Comparison of ENCODE assay signal across 1 cellular context in the genomic region with DNA sequence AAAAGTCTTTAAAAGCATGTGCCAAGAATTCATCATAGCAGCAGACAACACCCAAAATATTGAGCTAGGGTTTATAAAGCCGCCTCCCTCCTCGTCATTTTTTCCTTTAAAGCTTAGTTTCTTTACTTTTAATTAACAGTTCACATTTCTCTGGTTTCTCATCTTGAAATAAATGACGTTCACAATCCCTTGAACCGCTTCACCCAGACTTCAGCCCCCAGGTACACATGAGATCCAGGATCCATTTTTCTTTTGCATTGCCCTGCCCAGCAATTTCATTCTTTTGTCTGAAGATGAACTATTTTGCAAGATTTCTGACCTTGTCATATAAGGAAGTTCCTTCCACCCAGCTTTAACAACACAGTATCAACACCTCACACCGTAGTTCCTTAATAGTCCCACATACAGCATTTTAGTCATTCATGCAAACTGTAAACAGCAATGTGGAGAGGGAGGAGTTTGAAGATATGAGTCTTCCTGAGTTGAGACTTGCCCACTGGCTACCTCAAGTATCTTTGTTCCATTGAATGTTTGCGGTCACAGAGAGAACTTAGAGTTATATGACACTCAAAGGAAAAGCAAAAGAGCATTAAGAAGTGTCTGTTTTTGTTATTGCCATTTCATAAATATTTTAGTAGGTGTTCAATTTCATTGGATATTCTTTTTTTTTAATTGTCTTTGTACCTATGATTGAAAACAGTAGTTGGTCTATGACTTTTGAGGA.
A peak's percentile ranks its signal among the peaks of the same experiment; 100 is the strongest.
TF ChIP-seq lines count a peak whose summit lies in the region.

No MANE protein-coding gene starts in this region.

TF ChIP-seq in K562, 482 proteins besides CTCF, POLR2A, EP300 and RAD21 (continued from another document and continues in another):
- TF ChIP-seq TSC22D4 (tag; IDR thresholded peaks at IDR 0.05) (no peak), KDM4B (IDR thresholded peaks at IDR 0.05; ENCODE audit: borderline replicate concordance in 2 of 2, low read depth in 1 of 2) (no peak), E2F3 (CRISPR knock-in tag; IDR thresholded peaks at IDR 0.05) (no peak), ETV1 (tag; conservative IDR thresholded peaks at IDR 0.05; ENCODE audit: low read depth) (no peak), CC2D1A (IDR thresholded peaks at IDR 0.05) (no peak), PYGO2 (tag; IDR thresholded peaks at IDR 0.05) (no peak), GTF2A2 (tag; IDR thresholded peaks at IDR 0.05) (no peak), ZNF589 (CRISPR knock-in tag; IDR thresholded peaks at IDR 0.05; ENCODE audit: low read depth) (0 out of 2 replicates have a peak, but pooled peaks have one; percentile 66), FUS (optimal IDR thresholded peaks at IDR 0.05; ENCODE audit: low read depth, low read length) (no peak), NR2F6 (CRISPR knock-in tag; IDR thresholded peaks at IDR 0.05) (no peak), ZFP36 (IDR thresholded peaks at IDR 0.05; ENCODE audit: low read depth, low read length, partially characterized antibody) (peak; percentile 29), TEAD1 (CRISPR knock-in tag; IDR thresholded peaks at IDR 0.05) (peak in 1 of 2 experiments; percentile 86; a peak in 2 of 4 replicates), TRIM28 (IDR thresholded peaks at IDR 0.05) (0 out of 2 replicates have a peak, but pooled peaks have one; percentile 25), ZNF507 (tag; conservative IDR thresholded peaks at IDR 0.05) (no peak), YBX1 (IDR thresholded peaks at IDR 0.05) (no peak), GTF2F1 (IDR thresholded peaks at IDR 0.05; ENCODE audit: low read depth, low read length) (no peak), ZNF77 (CRISPR knock-in tag; IDR thresholded peaks at IDR 0.05) (no peak), NFIC (IDR thresholded peaks at IDR 0.05) (peak; percentile 30), XRCC3 (IDR thresholded peaks at IDR 0.05) (no peak), SREBF1 (IDR thresholded peaks at IDR 0.05; ENCODE audit: borderline replicate concordance, low read depth, low read length) (no peak), MCM7 (IDR thresholded peaks at IDR 0.05) (no peak), ZBTB8A (IDR thresholded peaks at IDR 0.05; ENCODE audit: partially characterized antibody) (no peak), FOXK1 (CRISPR knock-in tag; IDR thresholded peaks at IDR 0.05; ENCODE audit: borderline replicate concordance) (peak; percentile 93), ZNF699 (CRISPR knock-in tag; IDR thresholded peaks at IDR 0.05; ENCODE audit: insufficient replicate concordance) (no peak), ZNF324 (CRISPR knock-in tag; IDR thresholded peaks at IDR 0.05) (no peak), PCBP1 (IDR thresholded peaks at IDR 0.05; ENCODE audit: low read depth, low read length, poor library complexity, severe bottlenecking) (no peak), HNRNPLL (IDR thresholded peaks at IDR 0.05; ENCODE audit: low read depth, low read length, poor library complexity, severe bottlenecking) (no peak), ZBTB1 (CRISPR knock-in tag; IDR thresholded peaks at IDR 0.05; ENCODE audit: borderline replicate concordance, low read depth) (no peak), NCOA6 (IDR thresholded peaks at IDR 0.05) (no peak), ELF4 (CRISPR knock-in tag; IDR thresholded peaks at IDR 0.05) (no peak), ZNF707 (CRISPR knock-in tag; conservative IDR thresholded peaks at IDR 0.05) (no peak), SNIP1 (IDR thresholded peaks at IDR 0.05; ENCODE audit: low read depth) (no peak), ZNF282 (CRISPR knock-in tag; IDR thresholded peaks at IDR 0.05) (no peak)
- TF ChIP-seq, protein P1, sequence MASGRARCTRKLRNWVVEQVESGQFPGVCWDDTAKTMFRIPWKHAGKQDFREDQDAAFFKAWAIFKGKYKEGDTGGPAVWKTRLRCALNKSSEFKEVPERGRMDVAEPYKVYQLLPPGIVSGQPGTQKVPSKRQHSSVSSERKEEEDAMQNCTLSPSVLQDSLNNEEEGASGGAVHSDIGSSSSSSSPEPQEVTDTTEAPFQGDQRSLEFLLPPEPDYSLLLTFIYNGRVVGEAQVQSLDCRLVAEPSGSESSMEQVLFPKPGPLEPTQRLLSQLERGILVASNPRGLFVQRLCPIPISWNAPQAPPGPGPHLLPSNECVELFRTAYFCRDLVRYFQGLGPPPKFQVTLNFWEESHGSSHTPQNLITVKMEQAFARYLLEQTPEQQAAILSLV (tag; IDR thresholded peaks at IDR 0.05), result no peak
- TF ChIP-seq, protein P2, sequence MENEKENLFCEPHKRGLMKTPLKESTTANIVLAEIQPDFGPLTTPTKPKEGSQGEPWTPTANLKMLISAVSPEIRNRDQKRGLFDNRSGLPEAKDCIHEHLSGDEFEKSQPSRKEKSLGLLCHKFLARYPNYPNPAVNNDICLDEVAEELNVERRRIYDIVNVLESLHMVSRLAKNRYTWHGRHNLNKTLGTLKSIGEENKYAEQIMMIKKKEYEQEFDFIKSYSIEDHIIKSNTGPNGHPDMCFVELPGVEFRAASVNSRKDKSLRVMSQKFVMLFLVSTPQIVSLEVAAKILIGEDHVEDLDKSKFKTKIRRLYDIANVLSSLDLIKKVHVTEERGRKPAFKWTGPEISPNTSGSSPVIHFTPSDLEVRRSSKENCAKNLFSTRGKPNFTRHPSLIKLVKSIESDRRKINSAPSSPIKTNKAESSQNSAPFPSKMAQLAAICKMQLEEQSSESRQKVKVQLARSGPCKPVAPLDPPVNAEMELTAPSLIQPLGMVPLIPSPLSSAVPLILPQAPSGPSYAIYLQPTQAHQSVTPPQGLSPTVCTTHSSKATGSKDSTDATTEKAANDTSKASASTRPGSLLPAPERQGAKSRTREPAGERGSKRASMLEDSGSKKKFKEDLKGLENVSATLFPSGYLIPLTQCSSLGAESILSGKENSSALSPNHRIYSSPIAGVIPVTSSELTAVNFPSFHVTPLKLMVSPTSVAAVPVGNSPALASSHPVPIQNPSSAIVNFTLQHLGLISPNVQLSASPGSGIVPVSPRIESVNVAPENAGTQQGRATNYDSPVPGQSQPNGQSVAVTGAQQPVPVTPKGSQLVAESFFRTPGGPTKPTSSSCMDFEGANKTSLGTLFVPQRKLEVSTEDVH (IDR thresholded peaks at IDR 0.05; ENCODE audit: low read depth, partially characterized antibody), result no peak
- TF ChIP-seq, protein P3, sequence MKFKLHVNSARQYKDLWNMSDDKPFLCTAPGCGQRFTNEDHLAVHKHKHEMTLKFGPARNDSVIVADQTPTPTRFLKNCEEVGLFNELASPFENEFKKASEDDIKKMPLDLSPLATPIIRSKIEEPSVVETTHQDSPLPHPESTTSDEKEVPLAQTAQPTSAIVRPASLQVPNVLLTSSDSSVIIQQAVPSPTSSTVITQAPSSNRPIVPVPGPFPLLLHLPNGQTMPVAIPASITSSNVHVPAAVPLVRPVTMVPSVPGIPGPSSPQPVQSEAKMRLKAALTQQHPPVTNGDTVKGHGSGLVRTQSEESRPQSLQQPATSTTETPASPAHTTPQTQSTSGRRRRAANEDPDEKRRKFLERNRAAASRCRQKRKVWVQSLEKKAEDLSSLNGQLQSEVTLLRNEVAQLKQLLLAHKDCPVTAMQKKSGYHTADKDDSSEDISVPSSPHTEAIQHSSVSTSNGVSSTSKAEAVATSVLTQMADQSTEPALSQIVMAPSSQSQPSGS (CRISPR knock-in tag; IDR thresholded peaks at IDR 0.05), result no peak
- TF ChIP-seq, protein P4, sequence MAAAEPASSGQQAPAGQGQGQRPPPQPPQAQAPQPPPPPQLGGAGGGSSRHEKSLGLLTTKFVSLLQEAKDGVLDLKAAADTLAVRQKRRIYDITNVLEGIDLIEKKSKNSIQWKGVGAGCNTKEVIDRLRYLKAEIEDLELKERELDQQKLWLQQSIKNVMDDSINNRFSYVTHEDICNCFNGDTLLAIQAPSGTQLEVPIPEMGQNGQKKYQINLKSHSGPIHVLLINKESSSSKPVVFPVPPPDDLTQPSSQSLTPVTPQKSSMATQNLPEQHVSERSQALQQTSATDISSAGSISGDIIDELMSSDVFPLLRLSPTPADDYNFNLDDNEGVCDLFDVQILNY (CRISPR knock-in tag; IDR thresholded peaks at IDR 0.05), result no peak
- TF ChIP-seq, protein P5, sequence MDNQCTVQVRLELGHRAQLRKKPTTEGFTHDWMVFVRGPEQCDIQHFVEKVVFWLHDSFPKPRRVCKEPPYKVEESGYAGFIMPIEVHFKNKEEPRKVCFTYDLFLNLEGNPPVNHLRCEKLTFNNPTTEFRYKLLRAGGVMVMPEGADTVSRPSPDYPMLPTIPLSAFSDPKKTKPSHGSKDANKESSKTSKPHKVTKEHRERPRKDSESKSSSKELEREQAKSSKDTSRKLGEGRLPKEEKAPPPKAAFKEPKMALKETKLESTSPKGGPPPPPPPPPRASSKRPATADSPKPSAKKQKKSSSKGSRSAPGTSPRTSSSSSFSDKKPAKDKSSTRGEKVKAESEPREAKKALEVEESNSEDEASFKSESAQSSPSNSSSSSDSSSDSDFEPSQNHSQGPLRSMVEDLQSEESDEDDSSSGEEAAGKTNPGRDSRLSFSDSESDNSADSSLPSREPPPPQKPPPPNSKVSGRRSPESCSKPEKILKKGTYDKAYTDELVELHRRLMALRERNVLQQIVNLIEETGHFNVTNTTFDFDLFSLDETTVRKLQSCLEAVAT (IDR thresholded peaks at IDR 0.05), result peak in 1 of 2 experiments; percentile 91; a peak in 2 of 4 replicates
- TF ChIP-seq, protein P6, sequence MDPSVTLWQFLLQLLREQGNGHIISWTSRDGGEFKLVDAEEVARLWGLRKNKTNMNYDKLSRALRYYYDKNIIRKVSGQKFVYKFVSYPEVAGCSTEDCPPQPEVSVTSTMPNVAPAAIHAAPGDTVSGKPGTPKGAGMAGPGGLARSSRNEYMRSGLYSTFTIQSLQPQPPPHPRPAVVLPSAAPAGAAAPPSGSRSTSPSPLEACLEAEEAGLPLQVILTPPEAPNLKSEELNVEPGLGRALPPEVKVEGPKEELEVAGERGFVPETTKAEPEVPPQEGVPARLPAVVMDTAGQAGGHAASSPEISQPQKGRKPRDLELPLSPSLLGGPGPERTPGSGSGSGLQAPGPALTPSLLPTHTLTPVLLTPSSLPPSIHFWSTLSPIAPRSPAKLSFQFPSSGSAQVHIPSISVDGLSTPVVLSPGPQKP (CRISPR knock-in tag; IDR thresholded peaks at IDR 0.05), result no peak
- TF ChIP-seq, protein P7, sequence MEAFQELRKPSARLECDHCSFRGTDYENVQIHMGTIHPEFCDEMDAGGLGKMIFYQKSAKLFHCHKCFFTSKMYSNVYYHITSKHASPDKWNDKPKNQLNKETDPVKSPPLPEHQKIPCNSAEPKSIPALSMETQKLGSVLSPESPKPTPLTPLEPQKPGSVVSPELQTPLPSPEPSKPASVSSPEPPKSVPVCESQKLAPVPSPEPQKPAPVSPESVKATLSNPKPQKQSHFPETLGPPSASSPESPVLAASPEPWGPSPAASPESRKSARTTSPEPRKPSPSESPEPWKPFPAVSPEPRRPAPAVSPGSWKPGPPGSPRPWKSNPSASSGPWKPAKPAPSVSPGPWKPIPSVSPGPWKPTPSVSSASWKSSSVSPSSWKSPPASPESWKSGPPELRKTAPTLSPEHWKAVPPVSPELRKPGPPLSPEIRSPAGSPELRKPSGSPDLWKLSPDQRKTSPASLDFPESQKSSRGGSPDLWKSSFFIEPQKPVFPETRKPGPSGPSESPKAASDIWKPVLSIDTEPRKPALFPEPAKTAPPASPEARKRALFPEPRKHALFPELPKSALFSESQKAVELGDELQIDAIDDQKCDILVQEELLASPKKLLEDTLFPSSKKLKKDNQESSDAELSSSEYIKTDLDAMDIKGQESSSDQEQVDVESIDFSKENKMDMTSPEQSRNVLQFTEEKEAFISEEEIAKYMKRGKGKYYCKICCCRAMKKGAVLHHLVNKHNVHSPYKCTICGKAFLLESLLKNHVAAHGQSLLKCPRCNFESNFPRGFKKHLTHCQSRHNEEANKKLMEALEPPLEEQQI (IDR thresholded peaks at IDR 0.05), result no peak
- TF ChIP-seq, protein P8, sequence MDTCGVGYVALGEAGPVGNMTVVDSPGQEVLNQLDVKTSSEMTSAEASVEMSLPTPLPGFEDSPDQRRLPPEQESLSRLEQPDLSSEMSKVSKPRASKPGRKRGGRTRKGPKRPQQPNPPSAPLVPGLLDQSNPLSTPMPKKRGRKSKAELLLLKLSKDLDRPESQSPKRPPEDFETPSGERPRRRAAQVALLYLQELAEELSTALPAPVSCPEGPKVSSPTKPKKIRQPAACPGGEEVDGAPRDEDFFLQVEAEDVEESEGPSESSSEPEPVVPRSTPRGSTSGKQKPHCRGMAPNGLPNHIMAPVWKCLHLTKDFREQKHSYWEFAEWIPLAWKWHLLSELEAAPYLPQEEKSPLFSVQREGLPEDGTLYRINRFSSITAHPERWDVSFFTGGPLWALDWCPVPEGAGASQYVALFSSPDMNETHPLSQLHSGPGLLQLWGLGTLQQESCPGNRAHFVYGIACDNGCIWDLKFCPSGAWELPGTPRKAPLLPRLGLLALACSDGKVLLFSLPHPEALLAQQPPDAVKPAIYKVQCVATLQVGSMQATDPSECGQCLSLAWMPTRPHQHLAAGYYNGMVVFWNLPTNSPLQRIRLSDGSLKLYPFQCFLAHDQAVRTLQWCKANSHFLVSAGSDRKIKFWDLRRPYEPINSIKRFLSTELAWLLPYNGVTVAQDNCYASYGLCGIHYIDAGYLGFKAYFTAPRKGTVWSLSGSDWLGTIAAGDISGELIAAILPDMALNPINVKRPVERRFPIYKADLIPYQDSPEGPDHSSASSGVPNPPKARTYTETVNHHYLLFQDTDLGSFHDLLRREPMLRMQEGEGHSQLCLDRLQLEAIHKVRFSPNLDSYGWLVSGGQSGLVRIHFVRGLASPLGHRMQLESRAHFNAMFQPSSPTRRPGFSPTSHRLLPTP (IDR thresholded peaks at IDR 0.05; ENCODE audit: borderline replicate concordance, extremely low read depth, insufficient read length), result no peak
